ENCODE assay signal across 8 cellular contexts in the genomic region with DNA sequence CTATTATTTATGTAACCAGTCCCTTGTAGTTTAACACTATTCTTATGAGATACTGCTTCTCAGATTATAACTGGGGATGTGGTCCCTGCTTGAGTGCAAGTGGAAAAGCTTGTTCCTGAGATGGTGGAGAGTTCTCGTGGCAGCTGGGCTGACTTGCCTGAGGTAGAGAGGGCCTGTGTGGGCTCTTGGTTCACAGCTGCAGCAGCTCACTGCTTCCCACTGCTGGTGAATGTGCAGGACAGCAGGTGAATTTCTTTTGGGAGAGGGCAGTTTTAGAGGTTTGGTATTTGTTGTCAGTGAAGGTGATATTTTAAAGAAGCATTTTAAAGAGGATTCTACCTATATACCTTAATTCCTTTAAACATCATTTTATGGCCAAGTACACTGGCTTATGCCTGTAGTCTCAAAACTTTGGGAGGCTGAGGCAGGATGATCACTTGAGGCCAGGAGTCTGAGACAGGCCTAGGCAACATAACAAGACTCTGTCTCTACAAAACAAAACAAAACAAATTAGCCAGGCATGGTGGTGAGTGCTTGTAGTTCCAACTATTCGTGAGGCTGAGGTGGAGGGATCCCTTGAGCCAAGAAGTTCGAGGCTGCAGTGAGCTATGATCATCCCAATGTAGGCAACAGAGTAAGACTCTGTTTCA.
A peak's percentile ranks its signal among the peaks of the same experiment; 100 is the strongest.
DNase-seq lines count a peak whose midpoint lies in the region; ATAC-seq and TF ChIP-seq lines count a peak whose summit lies in the region.

No MANE protein-coding gene starts in this region.

- POLR2A ChIA-PET in activated CD4-positive, alpha-beta T cell treated with anti-CD3 and anti-CD28 coated beads for 36 hours (lab: Charles Lee): no interaction called here

- no peaks in the 10 kb centered on the region for H3K27me3 ChIP-seq in BLaER1 treated with 17β-estradiol and CSF1 and Interleukin-3, amounts not matched to agents 10 nM and 100 nM

- peak overlapping the region; percentile 38 for H3K27ac Mint-ChIP-seq in activated CD4-positive, alpha-beta T cell treated with anti-CD3 and anti-CD28 coated beads for 36 hours

- peaks cover 3 to 50% (median 15%) of the 10 kb centered on the region in 11 experiments; a peak in 17 of 22 replicates for H3K36me3 ChIP-seq in BLaER1 treated with 17β-estradiol and CSF1 and Interleukin-3, amounts not matched to agents 10 nM and 100 nM

- H3K9me3 Mint-ChIP-seq in activated CD4-positive, alpha-beta T cell treated with anti-CD3 and anti-CD28 coated beads for 36 hours (ENCODE audit: low read depth): no peaks in the 10 kb centered on the region

- TF ChIP-seq POLR2A in lower leg skin (IDR thresholded peaks at IDR 0.05): no peak

- 13 to 21% methylated on average over 3 of the region's 3 CpGs for WGBS in lower leg skin, 2 donors

- DNase-seq in NCI-H446 (lab: John Stamatoyannopoulos, UW) (peak; percentile 44 to 73), coronary artery (ENCODE audit: low spot score) (peak; percentile 76), lower leg skin (ENCODE audit: low spot score in 2 of 2) (peak; percentile 24 to 87)
- DNase-seq in activated CD4-positive, alpha-beta T cell treated with anti-CD3 and anti-CD28 coated beads for 36 hours: peak; percentile 80
- peak; percentile 26 for DNase-seq in stimulated activated CD8-positive, alpha-beta memory T cell treated with anti-CD3 and anti-CD28 coated beads, Interleukin-12 subunit alpha, Interleukin-12 subunit beta, amount 100 ng/mL, for 4 hours (ENCODE audit: low read depth)

- H3K27me3 Mint-ChIP-seq in activated CD4-positive, alpha-beta T cell treated with anti-CD3 and anti-CD28 coated beads for 36 hours: no peaks in the 10 kb centered on the region

- H3K4me1 Mint-ChIP-seq in activated CD4-positive, alpha-beta T cell treated with anti-CD3 and anti-CD28 coated beads for 36 hours: peaks cover 15% of the 10 kb centered on the region

- H3K27ac ChIP-seq in BLaER1 treated with 17β-estradiol and CSF1 and Interleukin-3, amounts not matched to agents 10 nM and 100 nM: peak overlapping the region in 6 of 11 experiments; percentile 25 to 60 (median 45); a peak in 10 of 22 replicates
- H3K27ac ChIP-seq in coronary artery: no peak overlapping the region

- H3K4me1 ChIP-seq in BLaER1 treated with 17β-estradiol and CSF1 and Interleukin-3, amounts not matched to agents 10 nM and 100 nM: peaks cover 10 to 27% (median 13%) of the 10 kb centered on the region in 10 experiments; a peak in 19 of 20 replicates

- H3K4me3 Mint-ChIP-seq in activated CD4-positive, alpha-beta T cell treated with anti-CD3 and anti-CD28 coated beads for 36 hours: no peak overlapping the region

- peak overlapping the region in 1 of 11 experiments; percentile 16; a peak in 1 of 22 replicates for H3K9ac ChIP-seq in BLaER1 treated with 17β-estradiol and CSF1 and Interleukin-3, amounts not matched to agents 10 nM and 100 nM

- peaks cover 7% of the 10 kb centered on the region for H3K36me3 Mint-ChIP-seq in activated CD4-positive, alpha-beta T cell treated with anti-CD3 and anti-CD28 coated beads for 36 hours (ENCODE audit: low read depth)

- H4K20me1 ChIP-seq in BLaER1 treated with 17β-estradiol and CSF1 and Interleukin-3, amounts not matched to agents 10 nM and 100 nM: peaks cover 0 to 10% (median 0%) of the 10 kb centered on the region in 11 experiments; a peak in 1 of 22 replicates

- intact Hi-C loops in activated CD4-positive, alpha-beta T cell treated with anti-CD3 and anti-CD28 coated beads for 36 hours (cut with DNase I, micrococcal nuclease): loop anchor here (1.0 to 10.0 kb wide), 8 partner anchors 94 to 796 kb away; a partner anchor contains a TSS
- intact Hi-C loops in lower leg skin (cut with DNase I; ENCODE audit: low total_unique reads): loop anchor here (10.0 kb wide), 1 partner anchor 168 kb away; a partner anchor contains a TSS

- peak overlapping the region in 8 of 11 experiments; percentile 1 to 73 (median 31); a peak in 10 of 22 replicates for H3K4me2 ChIP-seq in BLaER1 treated with 17β-estradiol and CSF1 and Interleukin-3, amounts not matched to agents 10 nM and 100 nM

- CTCF ChIA-PET in activated CD4-positive, alpha-beta T cell treated with anti-CD3 and anti-CD28 coated beads for 36 hours (lab: Charles Lee): interaction anchor here (0.7 to 4.3 kb wide), 23 partner anchors 9 to 571 kb away, joined by 3 to 50 read pairs (median 4); a partner anchor contains a TSS

- peak; percentile 77 for ATAC-seq in GM19025 (IDR thresholded peaks at IDR 0.05; ENCODE audit: low read depth, unreplicated experiment)
- ATAC-seq in HG03354 (IDR thresholded peaks at IDR 0.05; ENCODE audit: poor library complexity, severe bottlenecking, unreplicated experiment): peak; percentile 84
- peak; percentile 98 for ATAC-seq in activated CD4-positive, alpha-beta T cell treated with anti-CD3 and anti-CD28 coated beads for 36 hours

- H3K4me3 ChIP-seq in BLaER1 treated with 17β-estradiol and CSF1 and Interleukin-3, amounts not matched to agents 10 nM and 100 nM: no peak overlapping the region
- no peak overlapping the region for H3K4me3 ChIP-seq in coronary artery
- no peak overlapping the region for H3K4me3 ChIP-seq in lower leg skin (ENCODE audit: low read depth, poor library complexity, severe bottlenecking)

- H3K9me3 ChIP-seq in BLaER1 treated with 17β-estradiol and CSF1 and Interleukin-3, amounts not matched to agents 10 nM and 100 nM (replicated peaks in 1 of 11): no peaks in the 10 kb centered on the region

- TF ChIP-seq CTCF in coronary artery (IDR thresholded peaks at IDR 0.05) (peak; percentile 93), lower leg skin (IDR thresholded peaks at IDR 0.05) (peak in 1 of 3 donors; percentile 95)

Comparison
In these comparisons a context has a peak if more than half of its experiments do, and no peak if none do; other contexts are left out.
1. H3K27ac ChIP-seq: peak in BLaER1 treated with 17β-estradiol and CSF1 and Interleukin-3, amounts not matched to agents 10 nM and 100 nM (6 of 11); none in coronary artery (0 of 2).
2. DNase-seq: peak in every context shown above with its lines; median percentile 80 in activated CD4-positive, alpha-beta T cell treated with anti-CD3 and anti-CD28 coated beads for 36 hours; 76 in coronary artery; 58 in NCI-H446; 56 in lower leg skin; 26 in stimulated activated CD8-positive, alpha-beta memory T cell treated with anti-CD3 and anti-CD28 coated beads, Interleukin-12 subunit alpha, Interleukin-12 subunit beta, amount 100 ng/mL, for 4 hours.
3. Peak in every context shown above with its lines, with median percentiles within 50 percentile points of each other: ATAC-seq.